15 cellular contexts compared by ENCODE assay signal in the genomic region with DNA sequence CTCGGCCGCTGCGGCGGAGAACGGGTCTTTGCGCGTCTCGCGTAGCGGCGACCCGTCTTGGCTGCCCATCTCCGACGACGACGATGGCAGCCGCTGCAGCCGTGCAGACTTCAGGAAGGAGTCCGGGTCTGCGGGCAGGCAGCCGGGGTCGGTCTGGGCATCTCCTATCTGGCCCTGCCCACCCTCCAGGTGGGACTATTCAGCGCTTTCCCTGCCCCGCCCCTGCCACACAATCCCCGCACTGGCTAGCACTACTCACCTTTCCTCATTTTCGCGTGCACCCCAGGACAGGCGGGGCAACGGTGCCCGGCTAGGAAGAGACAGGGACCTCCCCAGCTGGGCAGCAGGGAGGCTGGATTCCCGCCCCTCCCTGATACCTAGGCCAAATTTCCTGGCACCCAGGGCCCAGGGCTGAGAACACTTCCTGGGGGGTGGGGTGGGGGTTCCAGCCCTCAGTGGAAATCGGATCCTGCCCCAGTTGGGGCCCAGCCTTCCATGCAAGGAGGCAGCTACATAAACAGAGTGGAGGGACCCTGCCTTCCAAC. TPM values are rescaled to one million over a fixed set of nuclear protein-coding genes. Genes with fewer than 3 reads are reported as not detected.
A peak's percentile ranks its signal among the peaks of the same experiment; 100 is the strongest.
DNase-seq lines count a peak whose midpoint lies in the region; ATAC-seq and TF ChIP-seq lines count a peak whose summit lies in the region.
"Had no signal": no experiment of that assay in that cellular context is flagged by ENCODE, and none has a peak within 500 bp of the region (broad histone marks: within the 10 kb centered on the region; RNA-seq: fewer than 3 reads in every experiment).

No MANE protein-coding gene starts in this region.

- H3K4me3 ChIP-seq in GM23338, result peak overlapping the region; percentile 53
- H3K4me3 ChIP-seq in psoas muscle, result peak overlapping the region; percentile 34
- H3K4me3 ChIP-seq: Peyer's patch had no signal

- H3K79me2 ChIP-seq in GM23338 (replicated peaks; ENCODE audit: insufficient read depth), result no peaks in the 10 kb centered on the region

- 57 to 66% (median 62%) methylated on average over 29 to 32 of the region's 32 CpGs for WGBS in psoas muscle, 3 donors

- peak; percentile 90 for ATAC-seq in GM23338
- ATAC-seq in WTC11, result peak; percentile 79
- peak in 3 of 4 donors; percentile 39 to 48 (median 42) for ATAC-seq in psoas muscle
- no peak for ATAC-seq in HG03342 (IDR thresholded peaks at IDR 0.05; ENCODE audit: unreplicated experiment)
- ATAC-seq in HG03135 (IDR thresholded peaks at IDR 0.05; ENCODE audit: unreplicated experiment), result no peak

- TF ChIP-seq CTCF in GM23338 (conservative IDR thresholded peaks at IDR 0.05; ENCODE audit: low read depth in 2 of 2) (no peak), WTC11 (IDR thresholded peaks at IDR 0.05) (no peak), psoas muscle (IDR thresholded peaks at IDR 0.05) (no peak)

- H3K27me3 ChIP-seq in GM23338 (ENCODE audit: insufficient read depth) (no peaks in the 10 kb centered on the region), psoas muscle (ENCODE audit: insufficient read depth in 3 of 3, low read length in 2 of 3) (no peaks in the 10 kb centered on the region)
- H3K27me3 ChIP-seq: Peyer's patch had no signal

- no peaks in the 10 kb centered on the region for H3K9me2 ChIP-seq in GM23338 (ENCODE audit: insufficient read depth)

- POLR2A ChIA-PET in WTC11 (lab: Charles Lee), result interaction anchor here (0.6 kb wide), 1 partner anchor 165 kb away, joined by 3 read pairs; no protein-coding TSS in a partner anchor

- no peaks in the 10 kb centered on the region for H3K9me3 Mint-ChIP-seq in GM23338
- H3K9me3 Mint-ChIP-seq in WTC11, result no peaks in the 10 kb centered on the region

- H3K4me3 Mint-ChIP-seq in GM23338 (peak overlapping the region; percentile 65), WTC11 (peak overlapping the region; percentile 61)

- peak overlapping the region; percentile 82 for H3K4me2 ChIP-seq in GM23338

- H4K20me1 ChIP-seq in GM23338 (replicated peaks; ENCODE audit: insufficient read depth), result peaks cover 8% of the 10 kb centered on the region; the same call in 1 of the 2 replicates

- CTCF ChIA-PET in WTC11 (lab: Charles Lee), result interaction anchor here (1.1 to 3.5 kb wide), 6 partner anchors 9 to 135 kb away, joined by 3 to 24 read pairs (median 5); a partner anchor contains a TSS

- H3K36me3 ChIP-seq in GM23338 (ENCODE audit: insufficient read depth), result no peaks in the 10 kb centered on the region; the same call in 1 of the 2 replicates
- peaks cover 0 to 12% of the 10 kb centered on the region in 2 donors for H3K36me3 ChIP-seq in psoas muscle (ENCODE audit: insufficient read depth in 1 of 2, low read depth in 1 of 2)

- H2AFZ ChIP-seq in GM23338, result no peak overlapping the region

- H3K36me3 Mint-ChIP-seq in GM23338 (ENCODE audit: low read depth) (peaks cover 6% of the 10 kb centered on the region), WTC11 (peaks cover 3% of the 10 kb centered on the region; the same call in 1 of the 2 replicates)

- H3K27ac Mint-ChIP-seq in GM23338 (no peak overlapping the region), WTC11 (peak overlapping the region; percentile 80; the same call in 1 of the 2 replicates)

- H3K27ac ChIP-seq in GM23338 (ENCODE audit: low read depth) (peak overlapping the region; percentile 39; the same call in 1 of the 2 replicates), psoas muscle (peak overlapping the region; percentile 46)
- H3K27ac ChIP-seq: Peyer's patch had no signal

- peaks cover 8% of the 10 kb centered on the region for H3K4me1 ChIP-seq in GM23338 (ENCODE audit: insufficient read depth)
- peaks cover 25% of the 10 kb centered on the region for H3K4me1 ChIP-seq in psoas muscle
- H3K4me1 ChIP-seq: Caco-2, Peyer's patch had no signal

- DNase-seq in GM23338 (ENCODE audit: low spot score) (peak; percentile 57), WTC11 (ENCODE audit: low spot score) (peak; percentile 36), iPS-NIHi7 (ENCODE audit: extremely low spot score) (peak; percentile 42), psoas muscle (peak in 1 of 2 donors; percentile 61), NCI-H2081 (lab: John Stamatoyannopoulos, UW) (no peak)
- DNase-seq: AML-193, Caco-2, DMS53, IMR-90, NCI-H1417, NCI-H2029, Peyer's patch, SIG-M5 had no signal

- H3K9me3 ChIP-seq in psoas muscle, result no peaks in the 10 kb centered on the region
- H3K9me3 ChIP-seq: Caco-2, Peyer's patch had no signal

- peaks cover 11% of the 10 kb centered on the region for H3K27me3 Mint-ChIP-seq in GM23338 (ENCODE audit: insufficient read depth, low read depth, poor library complexity)
- peaks cover 4% of the 10 kb centered on the region; the same call in 1 of the 2 replicates for H3K27me3 Mint-ChIP-seq in WTC11 (ENCODE audit: low read depth)

- intact Hi-C loops in psoas muscle (cut with DNase I), result no loop called here

- peaks cover 16% of the 10 kb centered on the region for H3K4me1 Mint-ChIP-seq in GM23338
- peaks cover 18% of the 10 kb centered on the region for H3K4me1 Mint-ChIP-seq in WTC11

- 0 out of 2 replicates have a peak, but pooled peaks cover 4% of the 10 kb centered on the region for H3F3A ChIP-seq in GM23338 (replicated peaks; ENCODE audit: low read depth)

TF ChIP-seq in GM23338, 12 proteins besides CTCF, POLR2A, EP300 and RAD21:
- TF ChIP-seq ZNF114 (CRISPR knock-in tag; IDR thresholded peaks at IDR 0.05), result no peak
- TF ChIP-seq, protein P1, sequence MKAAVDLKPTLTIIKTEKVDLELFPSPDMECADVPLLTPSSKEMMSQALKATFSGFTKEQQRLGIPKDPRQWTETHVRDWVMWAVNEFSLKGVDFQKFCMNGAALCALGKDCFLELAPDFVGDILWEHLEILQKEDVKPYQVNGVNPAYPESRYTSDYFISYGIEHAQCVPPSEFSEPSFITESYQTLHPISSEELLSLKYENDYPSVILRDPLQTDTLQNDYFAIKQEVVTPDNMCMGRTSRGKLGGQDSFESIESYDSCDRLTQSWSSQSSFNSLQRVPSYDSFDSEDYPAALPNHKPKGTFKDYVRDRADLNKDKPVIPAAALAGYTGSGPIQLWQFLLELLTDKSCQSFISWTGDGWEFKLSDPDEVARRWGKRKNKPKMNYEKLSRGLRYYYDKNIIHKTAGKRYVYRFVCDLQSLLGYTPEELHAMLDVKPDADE (IDR thresholded peaks at IDR 0.05), result no peak

TF ChIP-seq in WTC11, 78 proteins besides CTCF, POLR2A, EP300 and RAD21:
- TF ChIP-seq, protein P2, sequence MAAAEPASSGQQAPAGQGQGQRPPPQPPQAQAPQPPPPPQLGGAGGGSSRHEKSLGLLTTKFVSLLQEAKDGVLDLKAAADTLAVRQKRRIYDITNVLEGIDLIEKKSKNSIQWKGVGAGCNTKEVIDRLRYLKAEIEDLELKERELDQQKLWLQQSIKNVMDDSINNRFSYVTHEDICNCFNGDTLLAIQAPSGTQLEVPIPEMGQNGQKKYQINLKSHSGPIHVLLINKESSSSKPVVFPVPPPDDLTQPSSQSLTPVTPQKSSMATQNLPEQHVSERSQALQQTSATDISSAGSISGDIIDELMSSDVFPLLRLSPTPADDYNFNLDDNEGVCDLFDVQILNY (CRISPR knock-in tag; IDR thresholded peaks at IDR 0.05), result no peak
- TF ChIP-seq ZNF396 (CRISPR knock-in tag; IDR thresholded peaks at IDR 0.05; ENCODE audit: borderline replicate concordance) (no peak), ZNF263 (CRISPR knock-in tag; IDR thresholded peaks at IDR 0.05; ENCODE audit: low read depth) (no peak), ESRRA (CRISPR knock-in tag; IDR thresholded peaks at IDR 0.05; ENCODE audit: borderline replicate concordance) (no peak), NR1H2 (CRISPR knock-in tag; IDR thresholded peaks at IDR 0.05) (no peak), KAT7 (CRISPR knock-in tag; IDR thresholded peaks at IDR 0.05; ENCODE audit: borderline replicate concordance) (no peak), RELA (CRISPR knock-in tag; IDR thresholded peaks at IDR 0.05; ENCODE audit: borderline replicate concordance) (no peak), FOXJ3 (CRISPR knock-in tag; IDR thresholded peaks at IDR 0.05; ENCODE audit: borderline replicate concordance) (no peak), SMAD4 (CRISPR knock-in tag; IDR thresholded peaks at IDR 0.05) (no peak), NR2C2 (CRISPR knock-in tag; IDR thresholded peaks at IDR 0.05) (no peak), ZNF219 (CRISPR knock-in tag; IDR thresholded peaks at IDR 0.05; ENCODE audit: borderline replicate concordance) (no peak)
- TF ChIP-seq, protein P3, sequence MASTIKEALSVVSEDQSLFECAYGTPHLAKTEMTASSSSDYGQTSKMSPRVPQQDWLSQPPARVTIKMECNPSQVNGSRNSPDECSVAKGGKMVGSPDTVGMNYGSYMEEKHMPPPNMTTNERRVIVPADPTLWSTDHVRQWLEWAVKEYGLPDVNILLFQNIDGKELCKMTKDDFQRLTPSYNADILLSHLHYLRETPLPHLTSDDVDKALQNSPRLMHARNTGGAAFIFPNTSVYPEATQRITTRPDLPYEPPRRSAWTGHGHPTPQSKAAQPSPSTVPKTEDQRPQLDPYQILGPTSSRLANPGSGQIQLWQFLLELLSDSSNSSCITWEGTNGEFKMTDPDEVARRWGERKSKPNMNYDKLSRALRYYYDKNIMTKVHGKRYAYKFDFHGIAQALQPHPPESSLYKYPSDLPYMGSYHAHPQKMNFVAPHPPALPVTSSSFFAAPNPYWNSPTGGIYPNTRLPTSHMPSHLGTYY (CRISPR knock-in tag; IDR thresholded peaks at IDR 0.05), result no peak
- TF ChIP-seq, protein P4, sequence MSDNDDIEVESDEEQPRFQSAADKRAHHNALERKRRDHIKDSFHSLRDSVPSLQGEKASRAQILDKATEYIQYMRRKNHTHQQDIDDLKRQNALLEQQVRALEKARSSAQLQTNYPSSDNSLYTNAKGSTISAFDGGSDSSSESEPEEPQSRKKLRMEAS (CRISPR knock-in tag; IDR thresholded peaks at IDR 0.05), result no peak

RNA-seq across cellular contexts. Expression of a gene that starts 9.2 kb away (rescaled TPM):
- 23.6 and 24.9 TPM in 2 replicates for total RNA-seq in GM23338 (2014; rRNA removed; shearing (Covaris generic))
- polyA plus RNA-seq in GM23338 (2016; fragmentation: Nextera tagmentation; extraction: Ambion mirVana), result 19.0 and 24.6 TPM in 2 replicates
- total RNA-seq in WTC11 (2021), result 27.7 to 34.5 TPM (median 33.3 TPM) in 3 replicates
- total RNA-seq in psoas muscle, result 10 to 100 TPM; 12.8 to 36.2 (median 29.0) TPM
- 10 to 100 TPM in 2 of 3 donors, 1 to 10 TPM in 1; 4.8 to 32.4 (median 14.3) TPM for polyA plus RNA-seq in psoas muscle

RNA-seq across cellular contexts. Expression of a gene that starts 12.9 kb away (rescaled TPM):
- total RNA-seq in GM23338 (2014; rRNA removed; shearing (Covaris generic)), result 43.4 and 49.3 TPM in 2 replicates
- 26.1 and 26.8 TPM in 2 replicates for polyA plus RNA-seq in GM23338 (2016; fragmentation: Nextera tagmentation; extraction: Ambion mirVana)
- total RNA-seq in WTC11 (2021), result 28.9 to 35.9 TPM (median 29.0 TPM) in 3 replicates
- total RNA-seq in psoas muscle, result 100 to 1,000 TPM; 106 to 161 (median 115) TPM
- 10 to 100 TPM; 15.9 to 68.0 (median 56.7) TPM for polyA plus RNA-seq in psoas muscle

RNA-seq across cellular contexts. Expression of a gene that starts 38.0 kb away (rescaled TPM):
- total RNA-seq in GM23338 (2014; rRNA removed; shearing (Covaris generic)), result 10.6 and 10.8 TPM in 2 replicates
- 15.9 and 17.4 TPM in 2 replicates for polyA plus RNA-seq in GM23338 (2016; fragmentation: Nextera tagmentation; extraction: Ambion mirVana)
- 8.0 to 10.1 TPM (median 8.2 TPM) in 3 replicates for total RNA-seq in WTC11 (2021)
- 10 to 100 TPM; 11.0 to 15.7 (median 13.0) TPM for total RNA-seq in psoas muscle
- polyA plus RNA-seq in psoas muscle, result 1 to 10 TPM; 5.6 to 7.2 (median 6.9) TPM

Comparison
In these comparisons a context has a peak if more than half of its experiments do, and no peak if none do; other contexts are left out.
1. ATAC-seq: peak in GM23338 (single experiment), WTC11 (single experiment) and psoas muscle (3 of 4); none in HG03342 (single experiment) and HG03135 (single experiment).
2. DNase-seq: peak in GM23338 (single experiment), WTC11 (single experiment) and iPS-NIHi7 (single experiment); none in NCI-H2081 (0 of 2).